ENCODE assay signal across 39 cellular contexts in genomic region chr1:165330483-165330882, GRCh38. TPM values are rescaled to one million over a fixed set of nuclear protein-coding genes. Genes with fewer than 3 reads are reported as not detected.
"Had no signal": no experiment of that assay in that cellular context is flagged by ENCODE, and none has a peak within 500 bp of the region (broad histone marks: within the 10 kb centered on the region; RNA-seq: fewer than 3 reads in every experiment).

No MANE protein-coding gene starts in this region.

- H3K27me3 ChIP-seq: brain microvascular endothelial cell had no signal

- H2AFZ ChIP-seq: PC-9 had no signal

- H3K4me3 ChIP-seq: cardiac muscle cell, PC-9 had no signal

- H3K27ac ChIP-seq: brain microvascular endothelial cell, cardiac muscle cell, PC-9 had no signal

- H3K36me3 ChIP-seq: brain microvascular endothelial cell, cardiac muscle cell had no signal

- H3K36me3 Mint-ChIP-seq: activated CD4-positive, alpha-beta memory T cell treated with anti-CD3 and anti-CD28 coated beads for 36 hours; activated CD8-positive, alpha-beta memory T cell treated with anti-CD3 and anti-CD28 coated beads, Interleukin-2, amount 10 ng/mL, durations not matched to agents 7 days and 5 days; activated naive CD8-positive, alpha-beta T cell treated with anti-CD3 and anti-CD28 coated beads for 36 hours had no signal

- H3K4me1 Mint-ChIP-seq: activated B cell treated with CpG ODN at 0.5 μM for 24 hours; activated CD8-positive, alpha-beta memory T cell treated with anti-CD3 and anti-CD28 coated beads, Interleukin-2, amount 10 ng/mL, durations not matched to agents 7 days and 5 days; activated naive CD8-positive, alpha-beta T cell treated with anti-CD3 and anti-CD28 coated beads for 36 hours; central memory CD8-positive, alpha-beta T cell had no signal

- H3K27ac Mint-ChIP-seq: activated B cell treated with CpG ODN at 0.5 μM for 24 hours; activated CD4-positive, alpha-beta memory T cell treated with anti-CD3 and anti-CD28 coated beads for 36 hours; activated CD8-positive, alpha-beta memory T cell treated with anti-CD3 and anti-CD28 coated beads, Interleukin-2, amount 10 ng/mL, durations not matched to agents 7 days and 5 days; activated naive CD8-positive, alpha-beta T cell treated with anti-CD3 and anti-CD28 coated beads for 36 hours had no signal

- H3K9me3 Mint-ChIP-seq: activated B cell treated with CpG ODN at 0.5 μM for 24 hours; activated CD4-positive, alpha-beta memory T cell treated with anti-CD3 and anti-CD28 coated beads for 36 hours; activated naive CD8-positive, alpha-beta T cell treated with anti-CD3 and anti-CD28 coated beads for 36 hours; central memory CD8-positive, alpha-beta T cell had no signal

- H3K4me3 Mint-ChIP-seq: activated B cell treated with CpG ODN at 0.5 μM for 24 hours; activated CD4-positive, alpha-beta memory T cell treated with anti-CD3 and anti-CD28 coated beads for 36 hours; activated CD8-positive, alpha-beta memory T cell treated with anti-CD3 and anti-CD28 coated beads, Interleukin-2, amount 10 ng/mL, durations not matched to agents 7 days and 5 days; activated naive CD8-positive, alpha-beta T cell treated with anti-CD3 and anti-CD28 coated beads for 36 hours; central memory CD8-positive, alpha-beta T cell had no signal

- ATAC-seq: activated CD8-positive, alpha-beta memory T cell treated with anti-CD3 and anti-CD28 coated beads, Interleukin-2, amount 10 ng/mL, durations not matched to agents 7 days and 5 days had no signal

- H3K4me2 ChIP-seq: PC-9 had no signal

- FAIRE-seq: RCC 7860 had no signal

- DNase-seq: activated B cell treated with CpG ODN at 0.5 μM for 24 hours; activated CD4-positive, alpha-beta memory T cell treated with anti-CD3 and anti-CD28 coated beads for 36 hours; activated CD4-positive, alpha-beta T cell treated with anti-CD3 and anti-CD28 coated beads for 4 hours; activated CD4-positive, alpha-beta T cell treated with anti-CD3 and anti-CD28 coated beads, Interleukin-2, amount 50 U/mL, for 1 hour; activated CD4-positive, CD25-positive, alpha-beta regulatory T cell treated with anti-CD3 and anti-CD28 coated beads, Interleukin-2, amount 50 U/mL, for 72 hours; activated CD8-positive, alpha-beta memory T cell treated with anti-CD3 and anti-CD28 coated beads, Interleukin-2, amount 10 ng/mL, durations not matched to agents 7 days and 5 days; activated CD8-positive, alpha-beta memory T cell treated with anti-CD3 and anti-CD28 coated beads, Interleukin-2, amount 50 U/mL, for 48 hours; activated effector memory CD4-positive, alpha-beta T cell treated with anti-CD3 and anti-CD28 coated beads, Interleukin-2, amount 50 U/mL, for 16 hours; activated naive CD4-positive, alpha-beta T cell; activated naive CD4-positive, alpha-beta T cell treated with anti-CD3 and anti-CD28 coated beads, Interleukin-2, amount 50 U/mL, for 16 hours; activated naive CD8-positive, alpha-beta T cell treated with anti-CD3 and anti-CD28 coated beads for 36 hours; activated T-cell treated with anti-CD3 and anti-CD28 coated beads, Interleukin-2, amount 50 U/mL, for 48 hours; amniotic stem cell; aorta; brain microvascular endothelial cell; Kasumi-1; KG1; MM.1S; MV-4-11; NCI-H1092; NCI-H1436 treated with DMSO at 0.1 percent for 48 hours; NCI-H1694 treated with DMSO at 0.1 percent for 48 hours; NCI-H2029; NCI-H2107; NCI-H226; NCI-H446 treated with DMSO at 0.1 percent for 48 hours; NCI-H524; NCI-H69; NK-92 treated with Interleukin-12 subunit alpha and Interleukin-12 subunit beta, amount 100 ng/mL, for 24 hours; Right ventricle myocardium superior; SW 1271; T-helper 1 cell; T-helper 2 cell; T-helper 9 cell had no signal

RNA-seq across cellular contexts. Expression of gene LMX1A, which starts 26.0 kb away (rescaled TPM):
- total RNA-seq: activated B cell treated with CpG ODN at 0.5 μM for 24 hours; activated CD4-positive, alpha-beta memory T cell treated with anti-CD3 and anti-CD28 coated beads for 36 hours; activated CD8-positive, alpha-beta memory T cell treated with anti-CD3 and anti-CD28 coated beads, Interleukin-2, amount 10 ng/mL, durations not matched to agents 7 days and 5 days; activated naive CD8-positive, alpha-beta T cell treated with anti-CD3 and anti-CD28 coated beads for 36 hours; cardiac muscle cell; chondrocyte; PC-9; Right ventricle myocardium superior had no signal
- polyA plus RNA-seq: cardiac muscle cell had no signal
